Comparison of ENCODE assay signal across 1 cellular context in the genomic region with DNA sequence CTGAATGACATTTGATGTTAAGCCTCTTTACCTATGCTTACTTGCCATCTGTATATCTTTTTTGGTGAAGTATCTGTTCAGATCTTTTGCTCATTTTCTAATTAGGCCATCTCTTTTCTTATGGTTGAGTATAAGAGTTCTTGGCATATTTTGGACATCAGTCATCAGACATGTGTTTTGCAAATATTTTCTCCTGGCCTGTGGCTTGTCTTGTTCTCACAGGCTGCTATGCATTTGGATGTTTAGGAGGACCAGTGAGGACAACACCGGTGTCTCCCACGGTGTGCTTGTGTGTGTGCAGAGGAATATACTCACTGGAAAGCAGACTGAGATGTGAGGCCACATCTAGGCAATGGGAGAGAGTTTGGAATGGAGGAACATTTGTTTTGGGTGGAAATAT.
TF ChIP-seq lines count a peak whose summit lies in the region.

No MANE protein-coding gene starts in this region.

TF ChIP-seq in HCT116, 20 proteins besides CTCF, POLR2A, EP300 and RAD21 (continued from another document):
- TF ChIP-seq, protein P1, sequence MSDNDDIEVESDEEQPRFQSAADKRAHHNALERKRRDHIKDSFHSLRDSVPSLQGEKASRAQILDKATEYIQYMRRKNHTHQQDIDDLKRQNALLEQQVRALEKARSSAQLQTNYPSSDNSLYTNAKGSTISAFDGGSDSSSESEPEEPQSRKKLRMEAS (IDR thresholded peaks at IDR 0.05) = no peak
- TF ChIP-seq TCF7L2 (IDR thresholded peaks at IDR 0.05; ENCODE audit: borderline replicate concordance, extremely low read depth, insufficient read depth, insufficient read length) = no peak
- TF ChIP-seq JUND (IDR thresholded peaks at IDR 0.05) = no peak
- TF ChIP-seq ZFX (IDR thresholded peaks at IDR 0.05) = no peak
- no peak for TF ChIP-seq CEBPB (IDR thresholded peaks at IDR 0.05; ENCODE audit: low read depth)
- no peak for TF ChIP-seq SRF (IDR thresholded peaks at IDR 0.05; ENCODE audit: low read depth)
- no peak for TF ChIP-seq YY1 (IDR thresholded peaks at IDR 0.05; ENCODE audit: extremely low read depth, insufficient replicate concordance, low read depth, low read length)
- TF ChIP-seq SIN3A (IDR thresholded peaks at IDR 0.05; ENCODE audit: low read depth) = no peak
- no peak for TF ChIP-seq ZNF274 (IDR thresholded peaks at IDR 0.05; ENCODE audit: low read depth, low read length)
- TF ChIP-seq EGR1 (IDR thresholded peaks at IDR 0.05; ENCODE audit: low read depth) = no peak
- TF ChIP-seq, protein P2, sequence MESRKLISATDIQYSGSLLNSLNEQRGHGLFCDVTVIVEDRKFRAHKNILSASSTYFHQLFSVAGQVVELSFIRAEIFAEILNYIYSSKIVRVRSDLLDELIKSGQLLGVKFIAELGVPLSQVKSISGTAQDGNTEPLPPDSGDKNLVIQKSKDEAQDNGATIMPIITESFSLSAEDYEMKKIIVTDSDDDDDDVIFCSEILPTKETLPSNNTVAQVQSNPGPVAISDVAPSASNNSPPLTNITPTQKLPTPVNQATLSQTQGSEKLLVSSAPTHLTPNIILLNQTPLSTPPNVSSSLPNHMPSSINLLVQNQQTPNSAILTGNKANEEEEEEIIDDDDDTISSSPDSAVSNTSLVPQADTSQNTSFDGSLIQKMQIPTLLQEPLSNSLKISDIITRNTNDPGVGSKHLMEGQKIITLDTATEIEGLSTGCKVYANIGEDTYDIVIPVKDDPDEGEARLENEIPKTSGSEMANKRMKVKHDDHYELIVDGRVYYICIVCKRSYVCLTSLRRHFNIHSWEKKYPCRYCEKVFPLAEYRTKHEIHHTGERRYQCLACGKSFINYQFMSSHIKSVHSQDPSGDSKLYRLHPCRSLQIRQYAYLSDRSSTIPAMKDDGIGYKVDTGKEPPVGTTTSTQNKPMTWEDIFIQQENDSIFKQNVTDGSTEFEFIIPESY (IDR thresholded peaks at IDR 0.05; ENCODE audit: extremely low read depth, insufficient replicate concordance, low read length) = no peak
- TF ChIP-seq, protein P3, sequence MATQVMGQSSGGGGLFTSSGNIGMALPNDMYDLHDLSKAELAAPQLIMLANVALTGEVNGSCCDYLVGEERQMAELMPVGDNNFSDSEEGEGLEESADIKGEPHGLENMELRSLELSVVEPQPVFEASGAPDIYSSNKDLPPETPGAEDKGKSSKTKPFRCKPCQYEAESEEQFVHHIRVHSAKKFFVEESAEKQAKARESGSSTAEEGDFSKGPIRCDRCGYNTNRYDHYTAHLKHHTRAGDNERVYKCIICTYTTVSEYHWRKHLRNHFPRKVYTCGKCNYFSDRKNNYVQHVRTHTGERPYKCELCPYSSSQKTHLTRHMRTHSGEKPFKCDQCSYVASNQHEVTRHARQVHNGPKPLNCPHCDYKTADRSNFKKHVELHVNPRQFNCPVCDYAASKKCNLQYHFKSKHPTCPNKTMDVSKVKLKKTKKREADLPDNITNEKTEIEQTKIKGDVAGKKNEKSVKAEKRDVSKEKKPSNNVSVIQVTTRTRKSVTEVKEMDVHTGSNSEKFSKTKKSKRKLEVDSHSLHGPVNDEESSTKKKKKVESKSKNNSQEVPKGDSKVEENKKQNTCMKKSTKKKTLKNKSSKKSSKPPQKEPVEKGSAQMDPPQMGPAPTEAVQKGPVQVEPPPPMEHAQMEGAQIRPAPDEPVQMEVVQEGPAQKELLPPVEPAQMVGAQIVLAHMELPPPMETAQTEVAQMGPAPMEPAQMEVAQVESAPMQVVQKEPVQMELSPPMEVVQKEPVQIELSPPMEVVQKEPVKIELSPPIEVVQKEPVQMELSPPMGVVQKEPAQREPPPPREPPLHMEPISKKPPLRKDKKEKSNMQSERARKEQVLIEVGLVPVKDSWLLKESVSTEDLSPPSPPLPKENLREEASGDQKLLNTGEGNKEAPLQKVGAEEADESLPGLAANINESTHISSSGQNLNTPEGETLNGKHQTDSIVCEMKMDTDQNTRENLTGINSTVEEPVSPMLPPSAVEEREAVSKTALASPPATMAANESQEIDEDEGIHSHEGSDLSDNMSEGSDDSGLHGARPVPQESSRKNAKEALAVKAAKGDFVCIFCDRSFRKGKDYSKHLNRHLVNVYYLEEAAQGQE (IDR thresholded peaks at IDR 0.05; ENCODE audit: low read depth) = no peak
- TF ChIP-seq, protein P4, sequence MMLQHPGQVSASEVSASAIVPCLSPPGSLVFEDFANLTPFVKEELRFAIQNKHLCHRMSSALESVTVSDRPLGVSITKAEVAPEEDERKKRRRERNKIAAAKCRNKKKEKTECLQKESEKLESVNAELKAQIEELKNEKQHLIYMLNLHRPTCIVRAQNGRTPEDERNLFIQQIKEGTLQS (IDR thresholded peaks at IDR 0.05) = no peak
